ENCODE assay signal across 8 cellular contexts in the genomic region with DNA sequence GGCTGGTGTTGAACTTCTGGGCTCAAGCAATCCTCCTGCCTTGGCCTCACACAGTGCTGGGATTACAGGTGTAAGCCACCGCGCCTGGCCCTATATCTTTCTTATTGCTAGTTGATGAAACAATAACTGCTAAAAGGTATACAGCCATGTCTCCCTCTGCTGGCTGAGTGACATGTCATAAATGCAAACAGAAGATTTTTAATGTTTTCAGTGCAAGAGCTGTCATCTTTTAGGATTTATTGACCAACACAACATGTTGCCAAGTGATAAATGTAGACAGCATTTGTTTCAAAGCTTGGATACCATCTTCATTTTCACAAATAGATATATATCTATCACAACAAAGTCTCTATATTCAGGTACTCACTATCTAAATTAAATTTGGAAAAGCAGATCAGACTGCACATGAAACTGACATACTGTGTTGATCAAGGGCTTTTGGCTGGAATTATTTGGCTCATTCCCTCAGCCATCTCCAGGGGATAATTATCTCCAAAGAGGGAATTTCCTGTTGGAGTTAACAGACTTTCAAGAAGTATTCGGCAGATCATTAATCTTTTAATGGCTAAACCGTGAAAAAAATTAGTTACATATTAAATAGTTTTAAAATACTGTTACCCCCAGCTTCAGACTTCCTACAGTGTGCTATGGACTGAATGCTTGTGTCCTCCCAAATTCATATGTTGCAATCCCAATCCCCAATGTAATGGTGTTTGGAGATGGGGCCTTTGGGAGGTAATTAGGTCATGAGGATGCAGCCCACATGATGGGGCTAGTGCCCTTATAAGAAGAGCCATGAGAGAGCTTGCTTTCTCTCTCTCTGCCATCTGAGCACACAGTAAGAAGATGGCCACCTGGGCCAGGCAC. TPM values are rescaled to one million over a fixed set of nuclear protein-coding genes. Genes with fewer than 3 reads are reported as not detected.
A peak's percentile ranks its signal among the peaks of the same experiment; 100 is the strongest.
DNase-seq lines count a peak whose midpoint lies in the region; ATAC-seq and TF ChIP-seq lines count a peak whose summit lies in the region.

No MANE protein-coding gene starts in this region.

- no peak overlapping the region for H3K4me3 Mint-ChIP-seq in effector memory CD8-positive, alpha-beta T cell
- H3K4me3 Mint-ChIP-seq in naive B cell = no peak overlapping the region

- no peaks in the 10 kb centered on the region for H3K27me3 ChIP-seq in aorta (ENCODE audit: control insufficient read depth in 1 of 2, insufficient read depth in 2 of 2, low read length in 1 of 2)

- H3K36me3 ChIP-seq in aorta (ENCODE audit: control insufficient read depth in 1 of 2, insufficient read depth in 2 of 2, low read length in 1 of 2) = no peaks in the 10 kb centered on the region

- no peaks in the 10 kb centered on the region for H3K9me3 Mint-ChIP-seq in effector memory CD8-positive, alpha-beta T cell
- H3K9me3 Mint-ChIP-seq in naive B cell = no peaks in the 10 kb centered on the region

- H3K9me3 ChIP-seq in aorta (ENCODE audit: control insufficient read depth, low read length) = no peaks in the 10 kb centered on the region

- no peak overlapping the region for H3K27ac ChIP-seq in aorta (ENCODE audit: low read depth in 1 of 2, low read length in 2 of 2)

- peaks cover 2% of the 10 kb centered on the region for H3K36me3 Mint-ChIP-seq in effector memory CD8-positive, alpha-beta T cell (ENCODE audit: insufficient read depth)
- no peaks in the 10 kb centered on the region for H3K36me3 Mint-ChIP-seq in naive B cell

- no peak overlapping the region for H3K27ac Mint-ChIP-seq in effector memory CD8-positive, alpha-beta T cell
- peak overlapping the region in 2 of 6 donors; percentile 51 to 73 for H3K27ac Mint-ChIP-seq in naive B cell

- peak; percentile 47 for TF ChIP-seq CTCF in AG09309 (IDR thresholded peaks at IDR 0.05; ENCODE audit: control insufficient read depth, insufficient read depth, low read depth, low read length, missing control alignments)
- TF ChIP-seq CTCF in GM13976 (IDR thresholded peaks at IDR 0.05; ENCODE audit: borderline replicate concordance, control extremely low read depth, extremely low read depth, insufficient read depth, missing control alignments) = peak; percentile 55

- in situ Hi-C loops in GM13976 (cut with MboI; ENCODE audit: low sequenced_read_pairs, unreplicated experiment) = no loop called here

- intact Hi-C loops in aorta (cut with DNase I) = no loop called here

- H3K4me3 ChIP-seq in AG09309 (ENCODE audit: control insufficient read depth, low read depth, low read length) = no peak overlapping the region
- H3K4me3 ChIP-seq in aorta (ENCODE audit: low read length in 2 of 2) = no peak overlapping the region

- ATAC-seq in effector memory CD8-positive, alpha-beta T cell (replicated peaks) = peak; percentile 68
- peak; percentile 66 for ATAC-seq in naive B cell (ENCODE audit: low read depth in 2 of 2)
- ATAC-seq in aorta (ENCODE audit: low FRiP score) = no peak

- WGBS in aorta, 2 donors = 26 to 40% methylated on average over 4 of the region's 4 CpGs

- no peaks in the 10 kb centered on the region for H3K27me3 Mint-ChIP-seq in effector memory CD8-positive, alpha-beta T cell
- H3K27me3 Mint-ChIP-seq in naive B cell = no peaks in the 10 kb centered on the region

- no peak for DNase-seq in AG09309 (ENCODE audit: low read depth)
- peak; percentile 55 for DNase-seq in GM13976 (ENCODE audit: low spot score)
- peak; percentile 31 for DNase-seq in NCI-H146 treated with DMSO at 0.1 percent for 48 hours (lab: John Stamatoyannopoulos, UW; ENCODE audit: unreplicated experiment)
- peak; percentile 48 to 55 for DNase-seq in activated CD4-positive, alpha-beta T cell treated with anti-CD3 and anti-CD28 coated beads for 4 hours
- peak; percentile 43 to 47 (median 46) for DNase-seq in effector memory CD8-positive, alpha-beta T cell
- peak; percentile 35 for DNase-seq in naive B cell
- no peak for DNase-seq in iPS-NIHi7 (ENCODE audit: extremely low spot score)
- no peak for DNase-seq in aorta

- H3K4me1 Mint-ChIP-seq in effector memory CD8-positive, alpha-beta T cell (ENCODE audit: low read depth in 2 of 2) = peaks cover 0 to 1% of the 10 kb centered on the region in 2 donors
- H3K4me1 Mint-ChIP-seq in naive B cell = peaks cover 0 to 6% (median 0%) of the 10 kb centered on the region in 3 donors

- no peaks in the 10 kb centered on the region for H3K4me1 ChIP-seq in aorta (ENCODE audit: control insufficient read depth in 1 of 2, insufficient read depth in 2 of 2, low read length in 2 of 2)

RNA-seq across cellular contexts. Expression of a gene that starts 41.3 kb away (rescaled TPM):
- polyA plus RNA-seq in naive B cell (ENCODE audit: low read depth in 6 of 6) (10 to 100 TPM; 50.6 to 65.5 (median 56.1) TPM), aorta (10 to 100 TPM; 11.5 to 16.2 TPM)
- total RNA-seq in aorta = 10 to 100 TPM; 41.2 to 49.7 TPM

Comparison
In these comparisons a context has a peak if more than half of its experiments do, and no peak if none do; other contexts are left out.
1. DNase-seq: peak in GM13976 (single experiment), NCI-H146 treated with DMSO at 0.1 percent for 48 hours (single experiment), activated CD4-positive, alpha-beta T cell treated with anti-CD3 and anti-CD28 coated beads for 4 hours (2 of 2), effector memory CD8-positive, alpha-beta T cell (3 of 3) and naive B cell (single experiment); none in AG09309 (single experiment), iPS-NIHi7 (single experiment) and aorta (0 of 2).